Comparison of ENCODE assay signal across 9 cellular contexts in the genomic region with DNA sequence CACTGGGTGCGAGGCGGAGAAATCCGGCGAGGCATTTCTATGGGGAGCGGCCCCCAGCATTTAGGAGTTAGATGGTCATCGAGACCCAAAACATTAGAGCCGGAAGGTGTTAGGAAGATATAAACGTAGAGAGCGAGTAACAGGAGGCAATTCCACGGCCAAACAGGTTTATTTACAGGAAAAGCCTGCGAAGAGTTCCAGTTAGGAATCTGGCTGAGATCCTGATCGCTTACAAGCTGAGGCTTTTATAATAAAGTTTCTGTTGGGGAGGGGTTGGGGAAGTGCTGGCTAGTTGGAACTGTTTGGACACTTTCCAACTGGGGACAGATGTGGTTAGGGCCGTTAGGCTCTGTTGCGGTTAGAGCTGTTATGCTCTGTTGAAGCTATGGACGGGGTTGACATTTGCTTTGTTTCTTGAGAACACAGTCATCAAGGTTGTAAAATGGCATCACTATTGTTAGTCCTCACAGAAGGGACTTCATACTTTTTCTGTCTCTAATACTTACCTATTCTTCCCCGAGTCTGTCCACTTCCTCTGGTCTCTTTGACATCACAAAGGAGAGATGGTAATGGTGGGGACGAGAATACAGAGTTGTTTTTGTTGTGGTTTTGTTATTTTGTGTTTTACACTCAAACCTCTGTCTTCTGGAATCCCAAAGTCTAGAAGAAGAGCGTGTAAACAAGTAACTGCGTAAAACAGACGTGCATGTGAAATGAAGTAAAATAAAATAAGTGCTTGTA. TPM values are rescaled to one million over a fixed set of nuclear protein-coding genes. Genes with fewer than 3 reads are reported as not detected.
DNase-seq lines count a peak whose midpoint lies in the region; ATAC-seq and TF ChIP-seq lines count a peak whose summit lies in the region.
"Had no signal": no experiment of that assay in that cellular context is flagged by ENCODE, and none has a peak within 500 bp of the region (broad histone marks: within the 10 kb centered on the region; RNA-seq: fewer than 3 reads in every experiment).

No MANE protein-coding gene starts in this region.

- peaks cover 5% of the 10 kb centered on the region for H3K4me1 Mint-ChIP-seq in CD4-positive, alpha-beta T cell (ENCODE audit: low read depth)
- H3K4me1 Mint-ChIP-seq in nephron progenitor cell = peaks cover 18% of the 10 kb centered on the region
- peaks cover 12% of the 10 kb centered on the region for H3K4me1 Mint-ChIP-seq in glutamatergic neuron (ENCODE audit: low read depth, unreplicated experiment)

- CTCF ChIA-PET in CD4-positive, alpha-beta T cell (lab: Charles Lee) = interaction anchor here (1.3 to 3.6 kb wide), 2 partner anchors 19 to 67 kb away, joined by 4 to 17 read pairs; no protein-coding TSS in a partner anchor

- peaks cover 1% of the 10 kb centered on the region for H3K27me3 Mint-ChIP-seq in CD4-positive, alpha-beta T cell
- H3K27me3 Mint-ChIP-seq in nephron progenitor cell (ENCODE audit: low read depth, poor library complexity) = peaks cover 8% of the 10 kb centered on the region
- no peaks in the 10 kb centered on the region for H3K27me3 Mint-ChIP-seq in glutamatergic neuron (ENCODE audit: unreplicated experiment)

- H3K4me3 Mint-ChIP-seq in CD4-positive, alpha-beta T cell = no peak overlapping the region
- H3K4me3 Mint-ChIP-seq in nephron progenitor cell (no peak overlapping the region), glutamatergic neuron (ENCODE audit: unreplicated experiment) (no peak overlapping the region)
- H3K4me3 Mint-ChIP-seq: T-helper 1 cell treated with Interleukin-12 subunit alpha and Interleukin-12 subunit beta and Interleukin-4 antibody, amounts not matched to agents 30 μg/mL and 1 μg/mL, for 36 hours had no signal

- peak overlapping the region; percentile 81 for H3K27ac ChIP-seq in CD4-positive, alpha-beta T cell (ENCODE audit: low read depth, low read length)

- DNase-seq in CD4-positive, alpha-beta T cell = peak in 3 of 10 experiments; percentile 2 to 22 (median 11)
- peak; percentile 73 for DNase-seq in KG1 (lab: John Stamatoyannopoulos, UW)
- DNase-seq in SKM-1 (lab: John Stamatoyannopoulos, UW; ENCODE audit: unreplicated experiment) = peak; percentile 76
- DNase-seq in fibroblast of gingiva (ENCODE audit: low read depth) = peak; percentile 16
- DNase-seq in nephron progenitor cell = peak; percentile 23
- no peak for DNase-seq in glutamatergic neuron
- DNase-seq in COLO829 (ENCODE audit: low spot score) = no peak

- peaks cover 2% of the 10 kb centered on the region for H3K9me3 Mint-ChIP-seq in CD4-positive, alpha-beta T cell
- H3K9me3 Mint-ChIP-seq in nephron progenitor cell = peaks cover 28% of the 10 kb centered on the region
- peaks cover 2% of the 10 kb centered on the region for H3K9me3 Mint-ChIP-seq in glutamatergic neuron (ENCODE audit: unreplicated experiment)

- no peak for TF ChIP-seq CTCF in CD4-positive, alpha-beta T cell (IDR thresholded peaks at IDR 0.05)
- TF ChIP-seq CTCF in nephron progenitor cell (IDR thresholded peaks at IDR 0.05) (no peak), glutamatergic neuron (IDR thresholded peaks at IDR 0.05; ENCODE audit: partially characterized antibody, unreplicated experiment) (no peak)

- H3K36me3 Mint-ChIP-seq in CD4-positive, alpha-beta T cell (ENCODE audit: low read depth) = no peaks in the 10 kb centered on the region
- H3K36me3 Mint-ChIP-seq in nephron progenitor cell (ENCODE audit: low read depth) (peaks cover 37% of the 10 kb centered on the region), glutamatergic neuron (ENCODE audit: unreplicated experiment) (no peaks in the 10 kb centered on the region)

- intact Hi-C loops in CD4-positive, alpha-beta T cell (cut with DNase I, micrococcal nuclease) = loop anchor here in 1 of 2 experiments (10.0 kb wide), 1 partner anchor 108 kb away; the partner anchor contains the start of gene ZSCAN23

- POLR2A ChIA-PET in CD4-positive, alpha-beta T cell (lab: Charles Lee) = interaction anchor here (1.0 to 2.2 kb wide), 11 partner anchors 13 to 559 kb away, joined by 3 to 18 read pairs (median 5); partner anchors contain the start of genes ZKSCAN3 and ZSCAN26

- ATAC-seq in CD4-positive, alpha-beta T cell (ENCODE audit: poor library complexity) = peak; percentile 15
- peak; percentile 27 for ATAC-seq in GM19023 (IDR thresholded peaks at IDR 0.05; ENCODE audit: unreplicated experiment)

- H3K27me3 ChIP-seq in CD4-positive, alpha-beta T cell (ENCODE audit: control insufficient read depth, insufficient read depth, low read length) = no peaks in the 10 kb centered on the region

- H3K9me3 ChIP-seq in CD4-positive, alpha-beta T cell (ENCODE audit: control insufficient read depth, low read length) = peaks cover 4% of the 10 kb centered on the region

- H3K27ac Mint-ChIP-seq in CD4-positive, alpha-beta T cell = no peak overlapping the region
- no peak overlapping the region for H3K27ac Mint-ChIP-seq in nephron progenitor cell
- no peak overlapping the region for H3K27ac Mint-ChIP-seq in glutamatergic neuron (ENCODE audit: unreplicated experiment)
- H3K27ac Mint-ChIP-seq: T-helper 1 cell treated with Interleukin-12 subunit alpha and Interleukin-12 subunit beta and Interleukin-4 antibody, amounts not matched to agents 30 μg/mL and 1 μg/mL, for 36 hours had no signal

RNA-seq across cellular contexts. Expression of gene ZSCAN31, which starts 0.5 kb away (rescaled TPM):
- 1 to 10 TPM in 1 of 2 experiments, under 1 TPM in 1; 0.88 to 1.1 TPM for total RNA-seq in CD4-positive, alpha-beta T cell
- total RNA-seq in glutamatergic neuron (ENCODE audit: unreplicated experiment) = 6.9 TPM

RNA-seq across cellular contexts. Expression of gene ZKSCAN3, which starts 13.3 kb away (rescaled TPM):
- total RNA-seq in CD4-positive, alpha-beta T cell = under 1 TPM; 0.88 to 0.89 TPM
- 16.0 TPM for total RNA-seq in glutamatergic neuron (ENCODE audit: unreplicated experiment)

RNA-seq across cellular contexts. Expression of gene PGBD1, which starts 55.1 kb away (rescaled TPM):
- total RNA-seq in CD4-positive, alpha-beta T cell = 1 to 10 TPM; 1.3 to 1.4 TPM
- 18.1 TPM for total RNA-seq in glutamatergic neuron (ENCODE audit: unreplicated experiment)

Comparison
In these comparisons a context has a peak if more than half of its experiments do, and no peak if none do; other contexts are left out.
1. DNase-seq: peak in KG1 (single experiment), SKM-1 (single experiment), fibroblast of gingiva (single experiment) and nephron progenitor cell (single experiment); none in glutamatergic neuron (single experiment) and COLO829 (single experiment).